ENCODE assay signal across 8 cellular contexts in the genomic region with DNA sequence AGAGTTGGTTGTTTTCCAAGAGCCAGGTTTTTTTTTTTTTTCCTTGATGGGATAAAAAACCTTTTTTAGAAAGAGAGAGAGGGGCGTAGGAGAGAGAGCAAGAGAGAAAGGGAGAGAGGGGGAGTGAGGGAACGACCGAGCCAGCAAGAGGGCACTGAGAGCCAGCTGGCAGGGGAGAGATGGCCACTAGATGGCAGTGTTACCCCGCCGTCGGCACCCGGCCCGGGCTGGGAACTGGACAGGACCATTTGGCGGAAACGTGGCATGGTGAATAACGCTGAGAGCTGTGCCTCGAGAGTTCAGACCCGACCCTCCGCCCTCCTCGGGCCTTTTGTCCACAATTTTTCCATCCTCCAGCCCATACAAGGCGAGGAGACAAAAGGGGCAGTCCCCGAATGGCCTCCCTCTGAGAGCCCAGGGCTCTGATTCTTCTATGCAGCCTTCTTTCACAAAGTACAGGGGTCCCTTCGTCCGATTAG.
A peak's percentile ranks its signal among the peaks of the same experiment; 100 is the strongest.
DNase-seq lines count a peak whose midpoint lies in the region; ATAC-seq and FAIRE-seq lines count a peak whose summit lies in the region.

No MANE protein-coding gene starts in this region.

- ATAC-seq in GM18511 (IDR thresholded peaks at IDR 0.05; ENCODE audit: unreplicated experiment) (peak; percentile 92), HG03039 (IDR thresholded peaks at IDR 0.05; ENCODE audit: unreplicated experiment) (peak; percentile 85)

- DNase-seq in A172 (ENCODE audit: low spot score) (peak; percentile 77), NCI-H2081 (lab: John Stamatoyannopoulos, UW) (peak; percentile 93 to 97), UCSD-AML1 (lab: John Stamatoyannopoulos, UW; ENCODE audit: unreplicated experiment) (peak; percentile 81), brain pericyte (ENCODE audit: low read depth, low spot score) (peak; percentile 31), small intestine (peak; percentile 68)

- peaks cover 21% of the 10 kb centered on the region for H3K4me1 ChIP-seq in iPS-20b (ENCODE audit: insufficient read depth, low read length)
- H3K4me1 ChIP-seq in small intestine (ENCODE audit: control insufficient read depth in 2 of 2, insufficient read depth in 1 of 2, low read depth in 1 of 2, low read length in 1 of 2): no peaks in the 10 kb centered on the region

- H3K27me3 ChIP-seq in iPS-20b (ENCODE audit: insufficient read depth, low read length) (peaks cover 5% of the 10 kb centered on the region), small intestine (ENCODE audit: control insufficient read depth in 2 of 2, insufficient read depth in 2 of 2, low read length in 2 of 2) (peaks cover 0 to under 1% of the 10 kb centered on the region in 2 donors)

- no peak overlapping the region for H3K27ac ChIP-seq in iPS-20b (ENCODE audit: low read length)
- H3K27ac ChIP-seq in small intestine (ENCODE audit: low read depth in 1 of 2, low read length in 1 of 2): no peak overlapping the region

- FAIRE-seq in small intestine (lab: Jason Lieb, UNC): no peak

- H3K36me3 ChIP-seq in iPS-20b (ENCODE audit: insufficient read depth, low read depth, low read length) (no peaks in the 10 kb centered on the region), small intestine (ENCODE audit: control insufficient read depth in 2 of 2, insufficient read depth in 2 of 2, low read length in 2 of 2) (no peaks in the 10 kb centered on the region)

- peak overlapping the region; percentile 60; the same call in 1 of the 2 replicates for H3K9ac ChIP-seq in iPS-20b (ENCODE audit: low read depth, low read length)

- H3K9me3 ChIP-seq in iPS-20b (ENCODE audit: insufficient read depth, low read depth, low read length) (no peaks in the 10 kb centered on the region), small intestine (ENCODE audit: control insufficient read depth, low read depth) (no peaks in the 10 kb centered on the region)

- peak overlapping the region; percentile 48; the same call in 1 of the 2 replicates for H3K4me3 ChIP-seq in iPS-20b (ENCODE audit: low read length)
- H3K4me3 ChIP-seq in small intestine (ENCODE audit: low read depth in 1 of 2, low read length in 2 of 2): no peak overlapping the region

- 2 to 4% (median 3%) methylated on average over 18 to 19 of the region's 19 CpGs for WGBS in small intestine, 3 donors

Comparison
In these comparisons a context has a peak if more than half of its experiments do, and no peak if none do; other contexts are left out.
1. DNase-seq: peak in every context shown above with its lines; median percentile 95 in NCI-H2081; 81 in UCSD-AML1; 77 in A172; 68 in small intestine; 31 in brain pericyte.